In the genomic region with DNA sequence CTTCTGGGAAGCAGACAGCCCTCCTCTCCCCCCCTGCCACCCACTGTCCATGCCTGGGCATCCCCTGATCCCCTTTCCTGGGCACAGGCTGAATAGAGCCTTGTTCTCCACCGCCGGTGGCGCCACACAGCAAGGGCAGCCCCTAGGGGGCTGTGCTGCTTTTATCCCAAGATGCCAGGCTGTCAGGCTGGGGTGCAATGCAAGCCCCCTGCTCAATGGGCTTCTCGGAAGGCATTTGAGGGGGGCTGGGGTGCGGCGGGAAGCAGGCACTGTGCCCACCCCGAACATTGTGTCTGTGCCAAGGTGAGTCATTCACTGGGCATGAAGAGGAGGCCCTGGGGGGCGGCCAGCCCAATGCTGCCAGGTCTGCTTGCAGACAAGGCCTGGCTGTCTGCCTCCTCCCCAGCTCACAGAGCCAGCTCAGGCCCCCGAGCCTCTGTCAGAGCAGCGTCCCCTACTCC, we compare ENCODE assay signal across 1 cellular context.
TF ChIP-seq lines count a peak whose summit lies in the region.

No MANE protein-coding gene starts in this region.

TF ChIP-seq in HEK293, 187 proteins besides CTCF, POLR2A, EP300 and RAD21 (continued from another document):
- TF ChIP-seq, protein P1, sequence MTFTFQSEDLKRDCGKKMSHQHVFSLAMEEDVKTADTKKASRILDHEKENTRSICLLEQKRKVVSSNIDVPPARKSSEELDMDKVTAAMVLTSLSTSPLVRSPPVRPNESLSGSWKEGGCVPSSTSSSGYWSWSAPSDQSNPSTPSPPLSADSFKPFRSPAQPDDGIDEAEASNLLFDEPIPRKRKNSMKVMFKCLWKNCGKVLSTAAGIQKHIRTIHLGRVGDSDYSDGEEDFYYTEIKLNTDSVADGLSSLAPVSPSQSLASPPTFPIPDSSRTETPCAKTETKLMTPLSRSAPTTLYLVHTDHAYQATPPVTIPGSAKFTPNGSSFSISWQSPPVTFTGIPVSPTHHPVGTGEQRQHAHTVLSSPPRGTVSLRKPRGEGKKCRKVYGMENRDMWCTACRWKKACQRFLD (tag by site-specific recombination; IDR thresholded peaks at IDR 0.05): no peak
- no peak for TF ChIP-seq ZNF19 (tag by site-specific recombination; IDR thresholded peaks at IDR 0.05; ENCODE audit: low read depth)
